In the genomic region with DNA sequence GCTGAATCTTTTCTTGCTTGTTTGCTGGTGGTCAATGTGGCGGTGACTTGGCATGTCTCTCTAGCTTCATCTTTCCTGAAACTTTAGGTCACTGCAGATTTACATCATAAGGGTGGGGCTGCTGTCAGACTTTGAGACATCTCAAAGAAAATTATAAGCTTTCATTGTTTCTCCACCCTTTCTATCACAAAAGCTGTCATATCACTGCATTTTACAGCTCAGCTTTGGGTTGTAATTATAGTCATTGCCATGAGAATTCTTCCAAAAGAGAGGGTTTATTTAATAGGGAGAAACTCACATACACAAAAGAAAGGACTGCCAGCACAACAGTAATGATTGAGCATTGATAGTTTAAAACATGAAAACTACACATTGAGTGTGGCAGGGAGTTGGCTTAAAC, we compare ENCODE assay signal across 32 cellular contexts.
"Had no signal": no experiment of that assay in that cellular context is flagged by ENCODE, and none has a peak within 500 bp of the region (broad histone marks: within the 10 kb centered on the region; RNA-seq: fewer than 3 reads in every experiment).

No MANE protein-coding gene starts in this region.

- H3K4me1 ChIP-seq: ascending aorta, SJCRH30 had no signal

- H3K27ac ChIP-seq: ascending aorta, cardiac muscle cell, SJCRH30, SK-N-MC, WERI-Rb-1 had no signal

- H3K9me3 ChIP-seq: ascending aorta, MG63, SJCRH30 had no signal

- H3K4me3 ChIP-seq: ascending aorta, cardiac muscle cell, MG63, SJCRH30, SK-N-MC had no signal

- DNase-seq: activated CD4-positive, alpha-beta memory T cell treated with anti-CD3 and anti-CD28 coated beads, Interleukin-2, amount 10 ng/mL, durations not matched to agents 7 days and 5 days; activated CD4-positive, alpha-beta T cell treated with anti-CD3 and anti-CD28 coated beads for 1 hour; activated CD4-positive, alpha-beta T cell treated with anti-CD3 and anti-CD28 coated beads for 48 hours; activated CD4-positive, CD25-positive, alpha-beta regulatory T cell; activated CD8-positive, alpha-beta memory T cell treated with anti-CD3 and anti-CD28 coated beads for 24 hours; activated CD8-positive, alpha-beta memory T cell treated with anti-CD3 and anti-CD28 coated beads, Interleukin-2, amount 10 ng/mL, durations not matched to agents 7 days and 5 days; activated CD8-positive, alpha-beta memory T cell treated with anti-CD3 and anti-CD28 coated beads, Interleukin-2, amount 50 U/mL, for 48 hours; activated effector memory CD4-positive, alpha-beta T cell treated with Interleukin-2 at 50 U/mL for 16 hours; activated naive CD8-positive, alpha-beta T cell treated with anti-CD3 and anti-CD28 coated beads, Interleukin-2, amount 10 ng/mL, durations not matched to agents 7 days and 5 days; activated T-cell treated with anti-CD3 and anti-CD28 coated beads, Interleukin-2, amount 50 U/mL, for 48 hours; amygdala; Kasumi-1; KG1; MG63; NCI-H1048; NCI-H1105 treated with DMSO at 0.1 percent for 48 hours; NCI-H1436; NCI-H1694; NCI-H1930; NCI-H2081 treated with DMSO at 0.1 percent for 48 hours; NCI-H446; NCI-H510A treated with DMSO at 0.1 percent for 48 hours; NCI-H526 treated with DMSO at 0.1 percent for 48 hours; NK-92 treated with Interleukin-12 subunit alpha and Interleukin-12 subunit beta, amount 100 ng/mL, for 24 hours; OCI-M1; SHP77; SJCRH30; T1000; WERI-Rb-1 had no signal

- H3K36me3 ChIP-seq: ascending aorta, cardiac muscle cell, MG63, SJCRH30, WERI-Rb-1 had no signal

- H3K27me3 ChIP-seq: ascending aorta, cardiac muscle cell, MG63, SJCRH30 had no signal
